In the genomic region with DNA sequence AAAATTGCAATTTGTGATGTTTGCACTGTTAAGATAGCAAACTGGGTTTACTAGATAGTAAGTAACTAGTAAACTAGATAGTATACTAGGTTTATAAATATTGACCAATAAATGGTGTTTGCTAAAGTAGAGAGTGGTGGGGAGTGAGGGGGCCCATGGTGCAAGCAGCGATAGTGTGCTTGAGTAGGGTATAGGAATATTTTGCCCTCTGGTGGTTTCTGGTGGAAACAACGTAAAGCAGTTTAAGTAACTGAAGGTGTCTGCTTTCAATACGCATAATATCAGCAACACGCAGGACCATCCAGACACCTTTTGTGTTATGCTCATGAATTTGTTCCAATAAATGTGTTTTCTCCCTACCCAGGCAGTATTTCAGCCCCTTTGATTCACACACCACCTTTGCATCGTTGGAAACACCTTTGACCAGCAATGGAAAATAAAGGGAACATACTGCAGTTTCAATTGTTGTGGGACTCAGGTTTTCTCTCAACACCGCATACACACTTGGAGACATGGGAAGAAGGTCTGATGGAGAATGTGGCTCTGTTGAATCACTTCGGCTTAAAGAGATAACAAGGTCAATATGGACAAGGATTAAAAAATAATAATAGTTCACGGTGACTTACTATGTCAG, we compare ENCODE assay signal across 8 cellular contexts. TPM values are rescaled to one million over a fixed set of nuclear protein-coding genes. Genes with fewer than 3 reads are reported as not detected.
DNase-seq lines count a peak whose midpoint lies in the region; ATAC-seq, FAIRE-seq and TF ChIP-seq lines count a peak whose summit lies in the region.

No MANE protein-coding gene starts in this region.

- DNase-seq in SIG-M5 treated with dmso at 0.1 percent for 504 hours (lab: John Stamatoyannopoulos, UW; ENCODE audit: unreplicated experiment) (peak; percentile 53), SIG-M5 (lab: John Stamatoyannopoulos, UW) (no peak), NCI-H748 (lab: John Stamatoyannopoulos, UW; ENCODE audit: unreplicated experiment) (peak; percentile 82), ascending aorta (ENCODE audit: low spot score in 2 of 2) (no peak), keratinocyte (ENCODE audit: low read depth, low spot score) (no peak), thoracic aorta (ENCODE audit: low spot score) (no peak)

- intact Hi-C loops in ascending aorta (cut with DNase I) = loop anchor here (1.0 kb wide), 1 partner anchor 249 kb away; no protein-coding TSS in a partner anchor

- H3K9me1 ChIP-seq in keratinocyte (ENCODE audit: control insufficient read depth, extremely low read depth, insufficient read depth, low read length) = no peaks in the 10 kb centered on the region

- H3K27ac ChIP-seq in ascending aorta (no peak overlapping the region), keratinocyte (ENCODE audit: control insufficient read depth, insufficient read depth, low read length) (no peak overlapping the region), thoracic aorta (no peak overlapping the region)

- no peaks in the 10 kb centered on the region for H3K27me3 ChIP-seq in ascending aorta
- H3K27me3 ChIP-seq in keratinocyte (ENCODE audit: control insufficient read depth, extremely low read depth, insufficient read depth, low read length) = no peaks in the 10 kb centered on the region
- H3K27me3 ChIP-seq in thoracic aorta (replicated peaks; ENCODE audit: insufficient read depth) = no peaks in the 10 kb centered on the region

- no peaks in the 10 kb centered on the region for H3K4me1 ChIP-seq in ascending aorta
- peaks cover 4% of the 10 kb centered on the region for H3K4me1 ChIP-seq in keratinocyte (ENCODE audit: control insufficient read depth, extremely low read depth, insufficient read depth, low read length)
- no peaks in the 10 kb centered on the region for H3K4me1 ChIP-seq in thoracic aorta (ENCODE audit: control insufficient read depth in 1 of 2, low read depth in 2 of 2)

- TF ChIP-seq CTCF in ascending aorta (IDR thresholded peaks at IDR 0.05) (peak; percentile 41 to 65 (median 54)), keratinocyte (optimal IDR thresholded peaks at IDR 0.05 in 1 of 3, IDR thresholded peaks at IDR 0.05 in 1 of 3, conservative IDR thresholded peaks at IDR 0.05 in 1 of 3; ENCODE audit: extremely low read depth in 1 of 3, insufficient read depth in 2 of 3, low read length in 3 of 3) (peak; percentile 60 to 64 (median 62)), thoracic aorta (IDR thresholded peaks at IDR 0.05) (peak; percentile 71)

- no peak overlapping the region for H3K9ac ChIP-seq in keratinocyte (ENCODE audit: control insufficient read depth, extremely low read depth, insufficient read depth, low read length)

- H3K36me3 ChIP-seq in ascending aorta (no peaks in the 10 kb centered on the region), keratinocyte (ENCODE audit: control insufficient read depth in 2 of 2, extremely low read depth in 1 of 2, insufficient read depth in 2 of 2, low read length in 2 of 2) (no peaks in the 10 kb centered on the region), thoracic aorta (no peaks in the 10 kb centered on the region)

- peak overlapping the region; percentile 69 for H3K4me2 ChIP-seq in keratinocyte (ENCODE audit: control insufficient read depth, extremely low read depth, insufficient read depth, low read depth, low read length)

- H3K4me3 ChIP-seq in ascending aorta (no peak overlapping the region), keratinocyte (ENCODE audit: control insufficient read depth in 2 of 3, extremely low read depth in 1 of 3, insufficient read depth in 2 of 3, low read depth in 1 of 3, low read length in 3 of 3) (no peak overlapping the region), thoracic aorta (peak overlapping the region; percentile 44)

- peak overlapping the region; percentile 82 for H2AFZ ChIP-seq in keratinocyte (ENCODE audit: control insufficient read depth, low read length)

- no peaks in the 10 kb centered on the region for H4K20me1 ChIP-seq in keratinocyte (ENCODE audit: control insufficient read depth, extremely low read depth, insufficient read depth, low read length)

- dilution Hi-C loops in keratinocyte (cut with MboI; ENCODE audit: extremely low pct_ligation_motif_present, low sequenced_read_pairs) = no loop called here

- peak; percentile 96 for ATAC-seq in GM19463 (IDR thresholded peaks at IDR 0.05; ENCODE audit: unreplicated experiment)
- ATAC-seq in HG03432 (IDR thresholded peaks at IDR 0.05; ENCODE audit: unreplicated experiment) = peak; percentile 92
- ATAC-seq in thoracic aorta (ENCODE audit: insufficient number of reproducible peaks, low FRiP score, low read depth) = no peak

- H3K79me2 ChIP-seq in keratinocyte (ENCODE audit: control insufficient read depth, insufficient read depth, low read length) = no peaks in the 10 kb centered on the region

- FAIRE-seq in keratinocyte (lab: Jason Lieb, UNC) = peak; percentile 96

- H3K9me3 ChIP-seq in ascending aorta (no peaks in the 10 kb centered on the region), keratinocyte (ENCODE audit: control insufficient read depth, low read depth, low read length) (no peaks in the 10 kb centered on the region), thoracic aorta (no peaks in the 10 kb centered on the region)

RNA-seq across cellular contexts. Expression of a gene that starts 16.7 kb away (rescaled TPM):
- total RNA-seq in ascending aorta (13.0 TPM), thoracic aorta (10 to 100 TPM; 67.4 to 82.6 TPM)
- polyA plus RNA-seq in keratinocyte = 141 to 181 TPM (median 144 TPM) in 3 replicates
- polyA plus RNA-seq in keratinocyte (2011; ENCODE audit: low read depth) = 23.6 TPM
- 109 and 160 TPM in 2 replicates for polyA plus RNA-seq in keratinocyte (2011; cell fraction: cytosol; rRNA removed)
- polyA plus RNA-seq in keratinocyte (2011; cell fraction: nucleus; rRNA removed) = 155 and 179 TPM in 2 replicates
- polyA plus RNA-seq in keratinocyte (2012; ENCODE audit: low replicate concordance) = 24.3 and 133 TPM in 2 replicates
- 91.9 to 257 TPM (median 179 TPM) in 3 replicates for polyA minus RNA-seq in keratinocyte
- polyA minus RNA-seq in keratinocyte (2011; cell fraction: cytosol; rRNA and poly(A)+ RNA removed) = 143 TPM
- polyA minus RNA-seq in keratinocyte (2011; cell fraction: nucleus; rRNA and poly(A)+ RNA removed) = 132 and 199 TPM in 2 replicates

Comparison
In these comparisons a context has a peak if more than half of its experiments do, and no peak if none do; other contexts are left out.
1. DNase-seq: peak in SIG-M5 treated with dmso at 0.1 percent for 504 hours (single experiment) and NCI-H748 (single experiment); none in SIG-M5 (single experiment), ascending aorta (0 of 2), keratinocyte (single experiment) and thoracic aorta (single experiment).
2. Peak in every context shown above with its lines, with median percentiles within 50 percentile points of each other: CTCF ChIP-seq.